36 cellular contexts compared by ENCODE assay signal in the genomic region with DNA sequence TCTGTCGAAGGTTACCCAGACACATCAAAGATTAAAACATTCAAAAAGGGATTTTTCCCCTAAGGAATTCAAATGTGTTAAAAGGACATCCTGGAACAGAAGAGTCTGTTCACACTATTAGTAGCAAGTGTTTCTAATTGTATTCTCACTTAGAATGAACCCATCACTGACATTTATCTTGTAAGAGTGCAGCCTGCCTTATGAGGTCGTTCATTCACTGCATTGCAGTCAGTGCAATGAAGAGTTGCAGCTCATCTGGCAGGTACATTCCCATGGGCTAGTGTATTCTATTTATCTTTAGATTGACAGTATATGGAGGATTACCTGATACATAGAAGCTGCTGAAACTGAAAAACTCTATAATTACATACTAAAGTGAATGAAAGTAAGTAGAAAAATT. TPM values are rescaled to one million over a fixed set of nuclear protein-coding genes. Genes with fewer than 3 reads are reported as not detected.
"Had no signal": no experiment of that assay in that cellular context is flagged by ENCODE, and none has a peak within 500 bp of the region (broad histone marks: within the 10 kb centered on the region; RNA-seq: fewer than 3 reads in every experiment).

No MANE protein-coding gene starts in this region.

- H3K27ac ChIP-seq: KMS-11 had no signal

- H3K4me2 ChIP-seq: KMS-11 had no signal

- DNase-seq: Karpas-422, Kasumi-1, MG63, MM.1S, MV-4-11, NCI-H1048, NCI-H1092, NCI-H1092 treated with DMSO at 0.1 percent for 48 hours, NCI-H1105, NCI-H1105 treated with DMSO at 0.1 percent for 48 hours, NCI-H1417, NCI-H1417 treated with DMSO at 0.1 percent for 48 hours, NCI-H1436, NCI-H1436 treated with DMSO at 0.1 percent for 48 hours, NCI-H146, NCI-H1694, NCI-H1694 treated with DMSO at 0.1 percent for 48 hours, NCI-H187, NCI-H187 treated with DMSO at 0.1 percent for 48 hours, NCI-H1930, NCI-H2029, NCI-H2029 treated with DMSO at 0.1 percent for 48 hours, NCI-H2081, NCI-H2081 treated with DMSO at 0.1 percent for 48 hours, NCI-H2107, NCI-H2171, NCI-H2171 treated with DMSO at 0.1 percent for 48 hours, NCI-H2227 treated with DMSO at 0.1 percent for 48 hours, NCI-H226, NCI-H345, NCI-H446, NCI-H446 treated with DMSO at 0.1 percent for 48 hours, NCI-H510A had no signal

- H3K9ac ChIP-seq: KMS-11 had no signal

- H3K4me3 ChIP-seq: MG63 had no signal

- H3K9me3 ChIP-seq: MG63 had no signal

- H3K36me3 ChIP-seq: MG63 had no signal

RNA-seq across cellular contexts. Expression of a gene that starts 36.5 kb away (rescaled TPM):
- total RNA-seq: MCF 10A, NCI-H460 had no signal
